Comparison of ENCODE assay signal across 2 cellular contexts in the genomic region with DNA sequence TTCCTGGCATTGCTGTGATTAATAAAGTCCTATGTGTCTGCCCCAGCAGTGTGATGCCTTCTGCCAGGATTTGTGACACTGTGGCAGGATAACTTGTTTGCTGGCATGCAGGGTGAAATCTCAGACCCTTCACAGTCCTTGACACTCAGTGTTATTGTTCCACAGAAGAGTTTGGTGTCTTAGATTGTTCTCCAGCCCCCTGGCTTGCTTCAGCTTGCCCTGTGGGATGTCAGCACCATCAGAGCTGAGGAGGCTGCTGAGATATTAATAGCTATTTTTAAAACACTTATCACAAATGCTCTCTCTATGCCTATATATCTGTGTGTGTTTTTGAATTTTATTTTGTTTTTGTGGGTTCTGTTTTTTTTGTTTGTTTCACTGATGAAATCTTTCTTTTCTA.
TF ChIP-seq lines count a peak whose summit lies in the region.

No MANE protein-coding gene starts in this region.

TF ChIP-seq in A549, 52 proteins besides CTCF, POLR2A, EP300 and RAD21 (continued from another document):
- TF ChIP-seq HDAC2 (IDR thresholded peaks at IDR 0.05), result no peak
TF ChIP-seq in A549: peak in this region for 0.

TF ChIP-seq in HCT116, 20 proteins besides CTCF, POLR2A, EP300 and RAD21 (continued from another document):
- TF ChIP-seq, protein P1, sequence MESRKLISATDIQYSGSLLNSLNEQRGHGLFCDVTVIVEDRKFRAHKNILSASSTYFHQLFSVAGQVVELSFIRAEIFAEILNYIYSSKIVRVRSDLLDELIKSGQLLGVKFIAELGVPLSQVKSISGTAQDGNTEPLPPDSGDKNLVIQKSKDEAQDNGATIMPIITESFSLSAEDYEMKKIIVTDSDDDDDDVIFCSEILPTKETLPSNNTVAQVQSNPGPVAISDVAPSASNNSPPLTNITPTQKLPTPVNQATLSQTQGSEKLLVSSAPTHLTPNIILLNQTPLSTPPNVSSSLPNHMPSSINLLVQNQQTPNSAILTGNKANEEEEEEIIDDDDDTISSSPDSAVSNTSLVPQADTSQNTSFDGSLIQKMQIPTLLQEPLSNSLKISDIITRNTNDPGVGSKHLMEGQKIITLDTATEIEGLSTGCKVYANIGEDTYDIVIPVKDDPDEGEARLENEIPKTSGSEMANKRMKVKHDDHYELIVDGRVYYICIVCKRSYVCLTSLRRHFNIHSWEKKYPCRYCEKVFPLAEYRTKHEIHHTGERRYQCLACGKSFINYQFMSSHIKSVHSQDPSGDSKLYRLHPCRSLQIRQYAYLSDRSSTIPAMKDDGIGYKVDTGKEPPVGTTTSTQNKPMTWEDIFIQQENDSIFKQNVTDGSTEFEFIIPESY (IDR thresholded peaks at IDR 0.05; ENCODE audit: extremely low read depth, insufficient replicate concordance, low read length), result no peak
- TF ChIP-seq, protein P2, sequence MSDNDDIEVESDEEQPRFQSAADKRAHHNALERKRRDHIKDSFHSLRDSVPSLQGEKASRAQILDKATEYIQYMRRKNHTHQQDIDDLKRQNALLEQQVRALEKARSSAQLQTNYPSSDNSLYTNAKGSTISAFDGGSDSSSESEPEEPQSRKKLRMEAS (IDR thresholded peaks at IDR 0.05), result no peak
- TF ChIP-seq EGR1 (IDR thresholded peaks at IDR 0.05; ENCODE audit: low read depth) (no peak), POLR2AphosphoS5 (IDR thresholded peaks at IDR 0.05; ENCODE audit: low read depth, low read length) (no peak), SRF (IDR thresholded peaks at IDR 0.05; ENCODE audit: low read depth) (no peak), EZH2 (IDR thresholded peaks at IDR 0.05) (no peak), ELF1 (IDR thresholded peaks at IDR 0.05; ENCODE audit: borderline replicate concordance, low read depth) (no peak), YY1 (IDR thresholded peaks at IDR 0.05; ENCODE audit: extremely low read depth, insufficient replicate concordance, low read depth, low read length) (no peak), CEBPB (IDR thresholded peaks at IDR 0.05; ENCODE audit: low read depth) (no peak), EZH2phosphoT487 (IDR thresholded peaks at IDR 0.05; ENCODE audit: borderline replicate concordance) (no peak), FOSL1 (IDR thresholded peaks at IDR 0.05; ENCODE audit: low read depth) (no peak), CBX3 (IDR thresholded peaks at IDR 0.05; ENCODE audit: low read depth) (no peak), ZFX (IDR thresholded peaks at IDR 0.05) (no peak)
- TF ChIP-seq, protein P3, sequence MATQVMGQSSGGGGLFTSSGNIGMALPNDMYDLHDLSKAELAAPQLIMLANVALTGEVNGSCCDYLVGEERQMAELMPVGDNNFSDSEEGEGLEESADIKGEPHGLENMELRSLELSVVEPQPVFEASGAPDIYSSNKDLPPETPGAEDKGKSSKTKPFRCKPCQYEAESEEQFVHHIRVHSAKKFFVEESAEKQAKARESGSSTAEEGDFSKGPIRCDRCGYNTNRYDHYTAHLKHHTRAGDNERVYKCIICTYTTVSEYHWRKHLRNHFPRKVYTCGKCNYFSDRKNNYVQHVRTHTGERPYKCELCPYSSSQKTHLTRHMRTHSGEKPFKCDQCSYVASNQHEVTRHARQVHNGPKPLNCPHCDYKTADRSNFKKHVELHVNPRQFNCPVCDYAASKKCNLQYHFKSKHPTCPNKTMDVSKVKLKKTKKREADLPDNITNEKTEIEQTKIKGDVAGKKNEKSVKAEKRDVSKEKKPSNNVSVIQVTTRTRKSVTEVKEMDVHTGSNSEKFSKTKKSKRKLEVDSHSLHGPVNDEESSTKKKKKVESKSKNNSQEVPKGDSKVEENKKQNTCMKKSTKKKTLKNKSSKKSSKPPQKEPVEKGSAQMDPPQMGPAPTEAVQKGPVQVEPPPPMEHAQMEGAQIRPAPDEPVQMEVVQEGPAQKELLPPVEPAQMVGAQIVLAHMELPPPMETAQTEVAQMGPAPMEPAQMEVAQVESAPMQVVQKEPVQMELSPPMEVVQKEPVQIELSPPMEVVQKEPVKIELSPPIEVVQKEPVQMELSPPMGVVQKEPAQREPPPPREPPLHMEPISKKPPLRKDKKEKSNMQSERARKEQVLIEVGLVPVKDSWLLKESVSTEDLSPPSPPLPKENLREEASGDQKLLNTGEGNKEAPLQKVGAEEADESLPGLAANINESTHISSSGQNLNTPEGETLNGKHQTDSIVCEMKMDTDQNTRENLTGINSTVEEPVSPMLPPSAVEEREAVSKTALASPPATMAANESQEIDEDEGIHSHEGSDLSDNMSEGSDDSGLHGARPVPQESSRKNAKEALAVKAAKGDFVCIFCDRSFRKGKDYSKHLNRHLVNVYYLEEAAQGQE (IDR thresholded peaks at IDR 0.05; ENCODE audit: low read depth), result no peak
- TF ChIP-seq, protein P4, sequence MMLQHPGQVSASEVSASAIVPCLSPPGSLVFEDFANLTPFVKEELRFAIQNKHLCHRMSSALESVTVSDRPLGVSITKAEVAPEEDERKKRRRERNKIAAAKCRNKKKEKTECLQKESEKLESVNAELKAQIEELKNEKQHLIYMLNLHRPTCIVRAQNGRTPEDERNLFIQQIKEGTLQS (IDR thresholded peaks at IDR 0.05), result no peak
